Comparison of ENCODE assay signal across 9 cellular contexts in the genomic region with DNA sequence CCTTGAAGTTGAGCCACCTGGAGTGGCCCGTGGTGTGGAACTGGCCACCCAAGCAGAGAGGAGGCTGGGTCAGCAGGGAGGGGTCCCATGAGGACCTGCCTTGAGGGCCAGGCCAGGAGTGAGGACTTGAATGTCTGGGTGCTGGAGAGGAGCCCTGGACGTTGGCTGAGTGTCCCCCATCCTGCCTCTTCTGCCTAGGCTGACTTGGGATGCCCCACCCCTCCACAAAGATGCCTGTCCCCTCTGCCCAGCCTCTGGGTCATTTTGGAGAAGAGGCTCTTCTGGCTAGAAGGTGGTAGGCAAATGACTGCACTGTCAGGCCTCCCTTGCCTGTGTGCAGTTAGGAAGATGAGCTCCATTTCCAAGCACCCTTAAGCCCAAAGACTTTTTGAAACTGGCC. TPM values are rescaled to one million over a fixed set of nuclear protein-coding genes. Genes with fewer than 3 reads are reported as not detected.
DNase-seq lines count a peak whose midpoint lies in the region; ATAC-seq and TF ChIP-seq lines count a peak whose summit lies in the region.
"Had no signal": no experiment of that assay in that cellular context is flagged by ENCODE, and none has a peak within 500 bp of the region (broad histone marks: within the 10 kb centered on the region; RNA-seq: fewer than 3 reads in every experiment).

No MANE protein-coding gene starts in this region.

- H3K4me2 ChIP-seq in hepatocyte: peak overlapping the region; percentile 91

- no peaks in the 10 kb centered on the region for H3K9me2 ChIP-seq in hepatocyte (replicated peaks; ENCODE audit: insufficient read depth)

- intact Hi-C loops in lower leg skin (cut with DNase I; ENCODE audit: low total_unique reads): no loop called here

- H4K20me1 ChIP-seq in hepatocyte (ENCODE audit: insufficient read depth, poor library complexity, severe bottlenecking): peaks cover 38% of the 10 kb centered on the region

- CTCF ChIA-PET in activated CD4-positive, alpha-beta T cell treated with anti-CD3 and anti-CD28 coated beads, Interleukin-2, amount 10 ng/mL, durations not matched to agents 7 days and 5 days (lab: Charles Lee): interaction anchor here (0.7 to 3.8 kb wide), 8 partner anchors 7 to 137 kb away, joined by 3 to 14 read pairs (median 3); partner anchors contain the start of gene KXD1
- CTCF ChIA-PET in activated CD8-positive, alpha-beta T cell treated with anti-CD3 and anti-CD28 coated beads, Interleukin-2, amount 10 ng/mL, durations not matched to agents 7 days and 5 days (lab: Charles Lee): interaction anchor here (1.5 to 2.6 kb wide), 6 partner anchors 10 to 426 kb away, joined by 4 to 18 read pairs (median 6); no protein-coding TSS in a partner anchor

- no peaks in the 10 kb centered on the region for H3K9me3 Mint-ChIP-seq in activated CD4-positive, alpha-beta T cell treated with anti-CD3 and anti-CD28 coated beads, Interleukin-2, amount 10 ng/mL, durations not matched to agents 7 days and 5 days
- H3K9me3 Mint-ChIP-seq in activated CD8-positive, alpha-beta T cell treated with anti-CD3 and anti-CD28 coated beads, Interleukin-2, amount 10 ng/mL, durations not matched to agents 7 days and 5 days (ENCODE audit: insufficient read depth): no peaks in the 10 kb centered on the region

- H3K36me3 ChIP-seq in hepatocyte (replicated peaks; ENCODE audit: insufficient read depth, low read depth): no peaks in the 10 kb centered on the region
- no peaks in the 10 kb centered on the region for H3K36me3 ChIP-seq in suprapubic skin

- H3K27ac ChIP-seq in hepatocyte: peak overlapping the region; percentile 99
- H3K27ac ChIP-seq in suprapubic skin: no peak overlapping the region

- peaks cover 24% of the 10 kb centered on the region for H3K27me3 Mint-ChIP-seq in activated CD4-positive, alpha-beta T cell treated with anti-CD3 and anti-CD28 coated beads, Interleukin-2, amount 10 ng/mL, durations not matched to agents 7 days and 5 days
- no peaks in the 10 kb centered on the region for H3K27me3 Mint-ChIP-seq in activated CD8-positive, alpha-beta T cell treated with anti-CD3 and anti-CD28 coated beads, Interleukin-2, amount 10 ng/mL, durations not matched to agents 7 days and 5 days (ENCODE audit: low read depth)

- no peak overlapping the region for H2AFZ ChIP-seq in hepatocyte

- H3K4me3 Mint-ChIP-seq in activated CD4-positive, alpha-beta T cell treated with anti-CD3 and anti-CD28 coated beads, Interleukin-2, amount 10 ng/mL, durations not matched to agents 7 days and 5 days: peak overlapping the region; percentile 89
- peak overlapping the region; percentile 93 for H3K4me3 Mint-ChIP-seq in activated CD8-positive, alpha-beta T cell treated with anti-CD3 and anti-CD28 coated beads, Interleukin-2, amount 10 ng/mL, durations not matched to agents 7 days and 5 days

- POLR2A ChIA-PET in activated CD4-positive, alpha-beta T cell treated with anti-CD3 and anti-CD28 coated beads, Interleukin-2, amount 10 ng/mL, durations not matched to agents 7 days and 5 days (lab: Charles Lee): no interaction called here
- POLR2A ChIA-PET in activated CD8-positive, alpha-beta T cell treated with anti-CD3 and anti-CD28 coated beads, Interleukin-2, amount 10 ng/mL, durations not matched to agents 7 days and 5 days (lab: Charles Lee): interaction anchor here (1.2 to 5.6 kb wide), 2 partner anchors 16 to 141 kb away, joined by 3 to 61 read pairs; partner anchors contain the start of gene JUND

- H3K27ac Mint-ChIP-seq in activated CD4-positive, alpha-beta T cell treated with anti-CD3 and anti-CD28 coated beads, Interleukin-2, amount 10 ng/mL, durations not matched to agents 7 days and 5 days: peak overlapping the region; percentile 79
- peak overlapping the region; percentile 85 for H3K27ac Mint-ChIP-seq in activated CD8-positive, alpha-beta T cell treated with anti-CD3 and anti-CD28 coated beads, Interleukin-2, amount 10 ng/mL, durations not matched to agents 7 days and 5 days

- H3K79me2 ChIP-seq in hepatocyte: peaks cover 62% of the 10 kb centered on the region

- no peak for TF ChIP-seq EP300 in suprapubic skin (IDR thresholded peaks at IDR 0.05)

- H3K4me1 Mint-ChIP-seq in activated CD4-positive, alpha-beta T cell treated with anti-CD3 and anti-CD28 coated beads, Interleukin-2, amount 10 ng/mL, durations not matched to agents 7 days and 5 days: peaks cover 83% of the 10 kb centered on the region
- H3K4me1 Mint-ChIP-seq in activated CD8-positive, alpha-beta T cell treated with anti-CD3 and anti-CD28 coated beads, Interleukin-2, amount 10 ng/mL, durations not matched to agents 7 days and 5 days (ENCODE audit: low read depth): peaks cover 81% of the 10 kb centered on the region

- DNase-seq in activated CD4-positive, alpha-beta T cell treated with anti-CD3 and anti-CD28 coated beads, Interleukin-2, amount 10 ng/mL, durations not matched to agents 7 days and 5 days: no peak
- DNase-seq in activated CD4-positive, alpha-beta T cell treated with anti-CD3 and anti-CD28 coated beads for 1 hour: no peak
- no peak for DNase-seq in activated CD8-positive, alpha-beta T cell treated with anti-CD3 and anti-CD28 coated beads, Interleukin-2, amount 10 ng/mL, durations not matched to agents 7 days and 5 days
- no peak for DNase-seq in hepatocyte (ENCODE audit: low spot score)
- no peak for DNase-seq in suprapubic skin (ENCODE audit: low spot score in 2 of 2)
- DNase-seq in germinal center (ENCODE audit: low spot score): no peak
- no peak for DNase-seq in lower leg skin (ENCODE audit: low spot score in 2 of 2)
- DNase-seq: left colon had no signal

- H3K36me3 Mint-ChIP-seq in activated CD4-positive, alpha-beta T cell treated with anti-CD3 and anti-CD28 coated beads, Interleukin-2, amount 10 ng/mL, durations not matched to agents 7 days and 5 days (ENCODE audit: low read depth): peaks cover 21% of the 10 kb centered on the region
- peaks cover 30% of the 10 kb centered on the region for H3K36me3 Mint-ChIP-seq in activated CD8-positive, alpha-beta T cell treated with anti-CD3 and anti-CD28 coated beads, Interleukin-2, amount 10 ng/mL, durations not matched to agents 7 days and 5 days (ENCODE audit: low read depth)

- H3K27me3 ChIP-seq in hepatocyte (no peaks in the 10 kb centered on the region), suprapubic skin (no peaks in the 10 kb centered on the region)

- WGBS in hepatocyte (ENCODE audit: low lambda C conversion rate, missing lambda C conversion rate): 54% methylated on average over 2 of the region's 2 CpGs
- WGBS in suprapubic skin: 31% methylated on average over 2 of the region's 2 CpGs
- WGBS in lower leg skin, 2 donors: 29 to 43% methylated on average over 2 of the region's 2 CpGs

- TF ChIP-seq POLR2A in suprapubic skin (IDR thresholded peaks at IDR 0.05) (no peak), lower leg skin (IDR thresholded peaks at IDR 0.05) (no peak)

- H3K9me3 ChIP-seq in hepatocyte (ENCODE audit: low read depth) (no peaks in the 10 kb centered on the region), suprapubic skin (no peaks in the 10 kb centered on the region)

- TF ChIP-seq CTCF in hepatocyte (IDR thresholded peaks at IDR 0.05; ENCODE audit: poor library complexity) (no peak), suprapubic skin (IDR thresholded peaks at IDR 0.05) (no peak), lower leg skin (IDR thresholded peaks at IDR 0.05) (no peak)

- no peak for ATAC-seq in activated CD8-positive, alpha-beta T cell treated with anti-CD3 and anti-CD28 coated beads, Interleukin-2, amount 10 ng/mL, durations not matched to agents 7 days and 5 days
- no peak for ATAC-seq in HG03175 (IDR thresholded peaks at IDR 0.05; ENCODE audit: unreplicated experiment)

- H3K4me1 ChIP-seq in hepatocyte (ENCODE audit: insufficient read depth): peaks cover 52% of the 10 kb centered on the region
- H3K4me1 ChIP-seq in suprapubic skin: peaks cover 89% of the 10 kb centered on the region

- H3K4me3 ChIP-seq in hepatocyte (no peak overlapping the region), suprapubic skin (peak overlapping the region; percentile 68), lower leg skin (ENCODE audit: low read depth, poor library complexity, severe bottlenecking) (no peak overlapping the region)

RNA-seq across cellular contexts. Expression of gene SSBP4, which starts 1.7 kb away (rescaled TPM):
- total RNA-seq in activated CD4-positive, alpha-beta T cell treated with anti-CD3 and anti-CD28 coated beads, Interleukin-2, amount 10 ng/mL, durations not matched to agents 7 days and 5 days: 100 to 1,000 TPM; 112 to 123 TPM
- total RNA-seq in activated CD8-positive, alpha-beta T cell treated with anti-CD3 and anti-CD28 coated beads, Interleukin-2, amount 10 ng/mL, durations not matched to agents 7 days and 5 days: 100 to 1,000 TPM; 198 to 204 TPM
- total RNA-seq in hepatocyte: 55.8 and 72.6 TPM in 2 replicates
- polyA plus RNA-seq in hepatocyte: 156 and 169 TPM in 2 replicates
- 10 to 100 TPM; 18.1 to 30.5 (median 27.4) TPM for total RNA-seq in suprapubic skin
- total RNA-seq in lower leg skin: 10 to 100 TPM; 28.8 to 42.0 (median 36.0) TPM

RNA-seq across cellular contexts. Expression of gene ISYNA1, which starts 17.0 kb away (rescaled TPM):
- total RNA-seq in activated CD4-positive, alpha-beta T cell treated with anti-CD3 and anti-CD28 coated beads, Interleukin-2, amount 10 ng/mL, durations not matched to agents 7 days and 5 days: 10 to 100 TPM; 10.7 to 12.1 TPM
- 10 to 100 TPM; 26.7 to 33.5 TPM for total RNA-seq in activated CD8-positive, alpha-beta T cell treated with anti-CD3 and anti-CD28 coated beads, Interleukin-2, amount 10 ng/mL, durations not matched to agents 7 days and 5 days
- 51.5 and 54.9 TPM in 2 replicates for total RNA-seq in hepatocyte
- 144 and 188 TPM in 2 replicates for polyA plus RNA-seq in hepatocyte
- total RNA-seq in suprapubic skin: 10 to 100 TPM in 3 of 4 donors, 1 to 10 TPM in 1; 7.9 to 27.6 (median 21.0) TPM
- 10 to 100 TPM; 16.9 to 29.9 (median 22.3) TPM for total RNA-seq in lower leg skin

RNA-seq across cellular contexts. Expression of gene LRRC25, which starts 23.5 kb away (rescaled TPM):
- not detected for total RNA-seq in activated CD4-positive, alpha-beta T cell treated with anti-CD3 and anti-CD28 coated beads, Interleukin-2, amount 10 ng/mL, durations not matched to agents 7 days and 5 days
- total RNA-seq in activated CD8-positive, alpha-beta T cell treated with anti-CD3 and anti-CD28 coated beads, Interleukin-2, amount 10 ng/mL, durations not matched to agents 7 days and 5 days: under 1 TPM; 0.53 to 0.68 TPM
- total RNA-seq in hepatocyte: 0.16 TPM in 1 of 2 replicates, not detected in the other
- 0.36 and 1.5 TPM in 2 replicates for polyA plus RNA-seq in hepatocyte
- total RNA-seq in suprapubic skin: under 1 TPM in 3 of 4 donors, not detected in 1; 0.59 to 0.79 (median 0.73) TPM
- 1 to 10 TPM in 3 of 4 donors, not detected in 1; 1.2 to 3.4 (median 2.2) TPM for total RNA-seq in lower leg skin

RNA-seq across cellular contexts. Expression of gene GDF15, which starts 35.0 kb away (rescaled TPM):
- total RNA-seq in activated CD4-positive, alpha-beta T cell treated with anti-CD3 and anti-CD28 coated beads, Interleukin-2, amount 10 ng/mL, durations not matched to agents 7 days and 5 days: not detected
- total RNA-seq in activated CD8-positive, alpha-beta T cell treated with anti-CD3 and anti-CD28 coated beads, Interleukin-2, amount 10 ng/mL, durations not matched to agents 7 days and 5 days: not detected
- total RNA-seq in hepatocyte: 106 and 123 TPM in 2 replicates
- polyA plus RNA-seq in hepatocyte: 175 and 185 TPM in 2 replicates
- total RNA-seq in suprapubic skin: under 1 TPM in 3 of 4 donors, not detected in 1; 0.57 to 0.89 (median 0.86) TPM
- total RNA-seq in lower leg skin: 1 to 10 TPM in 2 of 4 donors, under 1 TPM in 1, not detected in 1; 0.49 to 5.1 (median 4.5) TPM
